ENCODE assay signal across 12 cellular contexts in the genomic region with DNA sequence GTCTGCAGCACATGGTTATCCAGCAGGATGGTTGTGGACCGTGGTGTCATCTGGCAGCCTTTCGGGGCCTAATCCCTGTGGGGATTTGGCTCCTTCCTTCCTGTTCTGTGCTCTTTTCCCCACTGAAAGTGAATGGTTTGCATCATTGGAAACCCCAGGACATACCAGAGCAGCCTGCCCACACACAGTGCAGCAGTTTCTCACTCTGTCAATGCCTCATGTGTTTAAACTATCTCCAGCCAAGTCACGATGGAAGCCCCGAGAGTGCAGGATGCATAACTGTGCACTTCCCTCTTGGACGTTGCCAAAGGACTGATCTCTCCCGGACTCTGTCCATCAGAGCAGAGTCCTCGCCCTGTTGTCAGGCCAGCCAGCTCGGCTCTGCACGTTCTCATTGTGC. TPM values are rescaled to one million over a fixed set of nuclear protein-coding genes. Genes with fewer than 3 reads are reported as not detected.
DNase-seq lines count a peak whose midpoint lies in the region; ATAC-seq lines count a peak whose summit lies in the region.
"Had no signal": no experiment of that assay in that cellular context is flagged by ENCODE, and none has a peak within 500 bp of the region (broad histone marks: within the 10 kb centered on the region; RNA-seq: fewer than 3 reads in every experiment).

No MANE protein-coding gene starts in this region.

- intact Hi-C loops in left cardiac atrium (cut with DNase I), result no loop called here

- peaks cover 59 to 99% (median 77%) of the 10 kb centered on the region in 11 experiments for H3K36me3 ChIP-seq in BLaER1 treated with 17β-estradiol and CSF1 and Interleukin-3, amounts not matched to agents 10 nM and 100 nM
- H3K36me3 ChIP-seq: breast epithelium had no signal

- ATAC-seq in left cardiac atrium (peak; percentile 71 to 96), HG03354 (IDR thresholded peaks at IDR 0.05; ENCODE audit: poor library complexity, severe bottlenecking, unreplicated experiment) (no peak)

- peaks cover 0 to 30% (median 0%) of the 10 kb centered on the region in 11 experiments; a peak in 3 of 22 replicates for H4K20me1 ChIP-seq in BLaER1 treated with 17β-estradiol and CSF1 and Interleukin-3, amounts not matched to agents 10 nM and 100 nM

- DNase-seq in amniotic stem cell (lab: John Stamatoyannopoulos, UW) (peak; percentile 16), left cardiac atrium (no peak), putamen (ENCODE audit: low spot score) (peak; percentile 7), HuH-7.5 (ENCODE audit: low spot score) (no peak), SIG-M5 (lab: John Stamatoyannopoulos, UW) (no peak)
- DNase-seq in activated CD4-positive, CD25-positive, alpha-beta regulatory T cell treated with anti-CD3 and anti-CD28 coated beads, Interleukin-2, amount 50 U/mL, for 72 hours, result no peak
- DNase-seq: activated CD4-positive, alpha-beta memory T cell treated with anti-CD3 and anti-CD28 coated beads, Interleukin-2, amount 10 ng/mL, durations not matched to agents 7 days and 5 days had no signal

- peak overlapping the region in 1 of 11 experiments; percentile 24; a peak in 1 of 22 replicates for H3K9ac ChIP-seq in BLaER1 treated with 17β-estradiol and CSF1 and Interleukin-3, amounts not matched to agents 10 nM and 100 nM
- H3K9ac ChIP-seq: parathyroid adenoma had no signal

- H3K27ac ChIP-seq in BLaER1 treated with 17β-estradiol and CSF1 and Interleukin-3, amounts not matched to agents 10 nM and 100 nM, result no peak overlapping the region; a peak in 1 of 22 replicates
- H3K27ac ChIP-seq: breast epithelium, parathyroid adenoma, SK-N-MC had no signal

- H3K4me2 ChIP-seq in BLaER1 treated with 17β-estradiol and CSF1 and Interleukin-3, amounts not matched to agents 10 nM and 100 nM, result peak overlapping the region in 9 of 11 experiments; percentile 3 to 66 (median 58); a peak in 16 of 22 replicates

- peaks cover 0 to 15% (median 14%) of the 10 kb centered on the region in 10 experiments; a peak in 16 of 20 replicates for H3K4me1 ChIP-seq in BLaER1 treated with 17β-estradiol and CSF1 and Interleukin-3, amounts not matched to agents 10 nM and 100 nM
- H3K4me1 ChIP-seq: breast epithelium, parathyroid adenoma had no signal

- no peaks in the 10 kb centered on the region for H3K27me3 ChIP-seq in BLaER1 treated with 17β-estradiol and CSF1 and Interleukin-3, amounts not matched to agents 10 nM and 100 nM
- H3K27me3 ChIP-seq: breast epithelium had no signal

- H3K9me3 ChIP-seq in BLaER1 treated with 17β-estradiol and CSF1 and Interleukin-3, amounts not matched to agents 10 nM and 100 nM (replicated peaks in 1 of 11), result no peaks in the 10 kb centered on the region
- H3K9me3 ChIP-seq: breast epithelium had no signal

- H3K4me3 ChIP-seq in BLaER1 treated with 17β-estradiol and CSF1 and Interleukin-3, amounts not matched to agents 10 nM and 100 nM, result no peak overlapping the region
- H3K4me3 ChIP-seq: breast epithelium, SK-N-MC had no signal

RNA-seq across cellular contexts. Expression of a gene that starts 29.0 kb away (rescaled TPM):
- total RNA-seq in left cardiac atrium, result 1 to 10 TPM in 1 of 2 donors, under 1 TPM in 1; 0.68 to 1.6 TPM

Comparison
In these comparisons a context has a peak if more than half of its experiments do, and no peak if none do; other contexts are left out.
1. DNase-seq: peak in amniotic stem cell (single experiment) and putamen (single experiment); none in left cardiac atrium (single experiment), HuH-7.5 (single experiment), activated CD4-positive, CD25-positive, alpha-beta regulatory T cell treated with anti-CD3 and anti-CD28 coated beads, Interleukin-2, amount 50 U/mL, for 72 hours (single experiment) and SIG-M5 (single experiment).